ENCODE assay signal across 18 cellular contexts in genomic region chr3:13927295-13927694, GRCh38. TPM values are rescaled to one million over a fixed set of nuclear protein-coding genes. Genes with fewer than 3 reads are reported as not detected.
DNase-seq lines count a peak whose midpoint lies in the region; ATAC-seq, FAIRE-seq and TF ChIP-seq lines count a peak whose summit lies in the region.
"Had no signal": no experiment of that assay in that cellular context is flagged by ENCODE, and none has a peak within 500 bp of the region (broad histone marks: within the 10 kb centered on the region; RNA-seq: fewer than 3 reads in every experiment).

No MANE protein-coding gene starts in this region.

- TF ChIP-seq POLR2A in HepG2 (IDR thresholded peaks at IDR 0.05; ENCODE audit: insufficient read depth in 1 of 2, low read depth in 2 of 2, low read length in 2 of 2) (no peak), right lobe of liver (IDR thresholded peaks at IDR 0.05) (no peak)

- H3K36me3 ChIP-seq in HepG2 (replicated peaks in 1 of 2; ENCODE audit: control insufficient read depth in 1 of 2, insufficient read depth in 2 of 2, low read length in 2 of 2) (no peaks in the 10 kb centered on the region), right lobe of liver (no peaks in the 10 kb centered on the region)
- H3K36me3 ChIP-seq: uterus had no signal

- no peak overlapping the region for H3K9ac ChIP-seq in HepG2 (ENCODE audit: insufficient read depth, low read depth, low read length)

- H3K4me3 ChIP-seq in HepG2 (replicated peaks in 1 of 3; ENCODE audit: insufficient read depth in 1 of 3, low read depth in 2 of 3, low read length in 3 of 3) (no peak overlapping the region), right lobe of liver (no peak overlapping the region), cardiac fibroblast (replicated peaks in 1 of 2; ENCODE audit: low read depth in 2 of 2, low read length in 2 of 2) (no peak overlapping the region)
- H3K4me3 ChIP-seq: uterus had no signal

- TF ChIP-seq RAD21 in HepG2 (CRISPR knock-in tag; IDR thresholded peaks at IDR 0.05) = no peak

- TF ChIP-seq CTCF in HepG2 (CRISPR knock-in tag; IDR thresholded peaks at IDR 0.05) (peak; percentile 43), right lobe of liver (IDR thresholded peaks at IDR 0.05) (peak in 1 of 4 donors; percentile 4), cardiac fibroblast (IDR thresholded peaks at IDR 0.05; ENCODE audit: low read depth, low read length) (peak; percentile 3)

- H3K27me3 ChIP-seq in HepG2 (ENCODE audit: control insufficient read depth in 1 of 2, insufficient read depth in 2 of 2, low read length in 2 of 2) (0 out of 5 replicates have a peak, but pooled peaks cover 0 to 4% of the 10 kb centered on the region in 2 experiments), right lobe of liver (no peaks in the 10 kb centered on the region)
- H3K27me3 ChIP-seq: uterus had no signal

- TF ChIP-seq EP300 in HepG2 (IDR thresholded peaks at IDR 0.05; ENCODE audit: low read depth in 2 of 2, low read length in 2 of 2) (no peak), HepG2 (CRISPR knock-in tag; IDR thresholded peaks at IDR 0.05; ENCODE audit: borderline replicate concordance) (no peak)

- in situ Hi-C loops in HepG2 (cut with HindIII; ENCODE audit: extremely low pct_ligation_motif_present, low pct_unique_long_range_greater_than_20kb) = no loop called here

- H3K9me3 ChIP-seq in HepG2 (ENCODE audit: low read length) (no peaks in the 10 kb centered on the region; the same call in 1 of the 2 replicates), right lobe of liver (no peaks in the 10 kb centered on the region)

- no peak overlapping the region for H3K27ac ChIP-seq in HepG2 (ENCODE audit: extremely low read length, insufficient read depth, low read length)
- H3K27ac ChIP-seq in right lobe of liver = no peak overlapping the region
- H3K27ac ChIP-seq: uterus had no signal

- no peaks in the 10 kb centered on the region for H3K4me1 ChIP-seq in HepG2 (ENCODE audit: insufficient read depth, low read length)
- H3K4me1 ChIP-seq in right lobe of liver = no peaks in the 10 kb centered on the region

- CTCF ChIA-PET in HepG2 (lab: Yijun Ruan, JAX; ENCODE audit: low intra/inter-chr PET ratio, low total read pairs) = no interaction called here

- DNase-seq in HepG2 (ENCODE audit: low spot score) = peak; percentile 6
- DNase-seq in right lobe of liver = no peak
- peak; percentile 7 for DNase-seq in M059J (ENCODE audit: low read depth)
- DNase-seq in cardiac fibroblast (ENCODE audit: low read depth in 2 of 2) = no peak
- DNase-seq in foreskin melanocyte = no peak
- DNase-seq in NCI-H446 (lab: John Stamatoyannopoulos, UW) = no peak
- DNase-seq in SKM-1 treated with dmso at 0.1 percent for 144 hours (lab: John Stamatoyannopoulos, UW; ENCODE audit: unreplicated experiment) = no peak
- DNase-seq: activated CD4-positive, alpha-beta memory T cell treated with anti-CD3 and anti-CD28 coated beads for 36 hours; C1 segment of cervical spinal cord; effector memory CD4-positive, alpha-beta T cell; GDM1; left colon; stimulated activated CD4-positive, alpha-beta T cell treated with anti-CD3 and anti-CD28 coated beads, Interleukin-2, amount 100 ng/mL, for 48 hours; uterus had no signal

- no TSS peak for BruUV-seq in HepG2 (replicated peaks; lab: Mats Ljungman, UMichigan)

- no peaks in the 10 kb centered on the region for H3K79me2 ChIP-seq in HepG2 (ENCODE audit: insufficient read depth, low read length)

- no peak overlapping the region for H2AFZ ChIP-seq in HepG2 (ENCODE audit: low read length)

- intact Hi-C loops in HepG2 (cut with micrococcal nuclease; ENCODE audit: unreplicated experiment) = no loop called here
- intact Hi-C loops in right lobe of liver (cut with DNase I) = no loop called here

- no peaks in the 10 kb centered on the region for H4K20me1 ChIP-seq in HepG2 (ENCODE audit: insufficient read depth, low read length)

- peak; percentile 66 for FAIRE-seq in HepG2 (lab: Jason Lieb, UNC)
- FAIRE-seq: astrocyte, H1 had no signal

- POLR2A ChIA-PET in HepG2 (lab: Yijun Ruan, JAX) = no interaction called here

- WGBS in HepG2 (ENCODE audit: low lambda C conversion rate) = 1% methylated on average over 7 of the region's 7 CpGs
- 70% methylated on average over 7 of the region's 7 CpGs for WGBS in right lobe of liver (ENCODE audit: insufficient coverage, low coverage, low lambda C conversion rate, missing lambda C conversion rate)

- ATAC-seq in HepG2 = peak; percentile 81
- no peak for ATAC-seq in right lobe of liver
- ATAC-seq in GM21723 (IDR thresholded peaks at IDR 0.05; ENCODE audit: unreplicated experiment) = no peak
- ATAC-seq: left colon had no signal

- H3K4me2 ChIP-seq in HepG2 (ENCODE audit: low read depth, low read length) = no peak overlapping the region

TF ChIP-seq in HepG2, 621 proteins besides CTCF, POLR2A, EP300 and RAD21:
- peak; percentile 23; the same call in 1 of the 2 replicates for TF ChIP-seq SMC3 (IDR thresholded peaks at IDR 0.05; ENCODE audit: low read length)
- peak; percentile 8; the same call in 1 of the 2 replicates for TF ChIP-seq STAG1 (CRISPR knock-in tag; IDR thresholded peaks at IDR 0.05)
- no peak for TF ChIP-seq ZNF792 (CRISPR knock-in tag; IDR thresholded peaks at IDR 0.05)

RNA-seq across cellular contexts. Expression of gene WNT7A, which starts 47.4 kb away (rescaled TPM):
- total RNA-seq in HepG2 (2016; rRNA removed; fragmentation: Illumina TruSeq; extraction: Trizol) (not detected in 2 replicates), right lobe of liver (not detected)
- total RNA-seq in HepG2 (2016; cell fraction: cytosol; rRNA removed; fragmentation: Illumina TruSeq; extraction: Trizol; ENCODE audit: low read depth) = not detected in 2 replicates
- not detected in 2 replicates for total RNA-seq in HepG2 (2016; cell fraction: insoluble cytoplasmic fraction; rRNA removed; fragmentation: Illumina TruSeq; extraction: Trizol)
- total RNA-seq in HepG2 (2016; cell fraction: membrane; rRNA removed; fragmentation: Illumina TruSeq; extraction: Trizol) = not detected in 2 replicates
- not detected in 2 replicates for total RNA-seq in HepG2 (2016; cell fraction: nucleus; rRNA removed; fragmentation: Illumina TruSeq; extraction: Trizol)
- not detected in 2 replicates for polyA plus RNA-seq in HepG2 (2011; rRNA removed)
- not detected in 2 replicates for polyA plus RNA-seq in HepG2 (2011; cell fraction: cytosol; rRNA removed)
- not detected in 2 replicates for polyA plus RNA-seq in HepG2 (2011; cell fraction: nucleus; rRNA removed)
- polyA plus RNA-seq in HepG2 (2012) = not detected in 2 replicates
- polyA plus RNA-seq in HepG2 (2016; cell fraction: cytosol; fragmentation: Illumina TruSeq; extraction: Trizol; ENCODE audit: low read depth) = not detected in 2 replicates
- polyA plus RNA-seq in HepG2 (2016; cell fraction: insoluble cytoplasmic fraction; fragmentation: Illumina TruSeq; extraction: Trizol; ENCODE audit: low read depth) = not detected in 2 replicates
- polyA plus RNA-seq in HepG2 (2016; cell fraction: membrane; fragmentation: Illumina TruSeq; extraction: Trizol; ENCODE audit: low read depth) = not detected in 2 replicates
- not detected in 2 replicates for polyA plus RNA-seq in HepG2 (2016; cell fraction: nucleus; fragmentation: Illumina TruSeq; extraction: Trizol; ENCODE audit: insufficient read depth, low read depth)
- 0.10 TPM in 1 of 2 replicates, not detected in the other for polyA minus RNA-seq in HepG2 (2011; rRNA and poly(A)+ RNA removed; ENCODE audit: low replicate concordance)
- polyA minus RNA-seq in HepG2 (2011; cell fraction: cytosol; rRNA and poly(A)+ RNA removed) = not detected in 2 replicates
- not detected in 2 replicates for polyA minus RNA-seq in HepG2 (2011; cell fraction: nucleus; rRNA and poly(A)+ RNA removed)
- 0.10 and 0.15 TPM in 2 replicates for total RNA-seq in M059J (2014; rRNA removed; shearing (Covaris generic))
- total RNA-seq: H1, left colon, myocyte had no signal

Comparison
In these comparisons a context has a peak if more than half of its experiments do, and no peak if none do; other contexts are left out.
1. DNase-seq: peak in HepG2 (single experiment) and M059J (single experiment); none in right lobe of liver (0 of 3), cardiac fibroblast (0 of 2), foreskin melanocyte (single experiment), NCI-H446 (0 of 2) and SKM-1 treated with dmso at 0.1 percent for 144 hours (single experiment).